In the genomic region with DNA sequence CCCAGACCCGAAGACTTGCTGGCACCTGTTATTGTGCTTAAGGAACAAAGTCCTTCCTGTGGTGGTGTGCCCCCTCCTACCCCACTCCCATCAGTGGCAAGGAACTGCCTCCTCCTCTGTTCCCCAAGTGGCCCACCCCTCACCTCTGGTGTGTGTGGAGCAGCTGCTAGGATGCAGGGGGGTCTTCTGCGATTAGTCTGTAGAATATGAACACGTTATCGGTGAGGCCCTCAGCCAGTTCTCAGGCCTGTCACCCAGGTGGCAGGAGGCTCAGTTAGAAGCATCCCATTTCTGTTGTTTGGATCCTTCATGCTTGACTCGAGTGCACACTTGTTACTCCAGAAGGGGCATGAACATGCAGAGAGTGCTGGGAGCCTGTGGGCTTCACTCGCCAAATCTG, we compare ENCODE assay signal across 26 cellular contexts. TPM values are rescaled to one million over a fixed set of nuclear protein-coding genes. Genes with fewer than 3 reads are reported as not detected.
DNase-seq lines count a peak whose midpoint lies in the region; ATAC-seq and TF ChIP-seq lines count a peak whose summit lies in the region.
"Had no signal": no experiment of that assay in that cellular context is flagged by ENCODE, and none has a peak within 500 bp of the region (broad histone marks: within the 10 kb centered on the region; RNA-seq: fewer than 3 reads in every experiment).

No MANE protein-coding gene starts in this region.

- H3K27ac ChIP-seq in CD4-positive, alpha-beta T cell (ENCODE audit: low read depth, low read length) = no peak overlapping the region
- H3K27ac ChIP-seq in spleen = no peak overlapping the region
- no peak overlapping the region for H3K27ac ChIP-seq in RWPE1
- H3K27ac ChIP-seq: Peyer's patch, SJSA1 had no signal

- intact Hi-C loops in activated naive CD4-positive, alpha-beta T cell treated with anti-CD3 and anti-CD28 coated beads for 36 hours (cut with micrococcal nuclease) = no loop called here
- intact Hi-C loops in CD4-positive, alpha-beta T cell (cut with DNase I, micrococcal nuclease) = loop anchor here in 1 of 2 experiments (5.0 kb wide), 1 partner anchor 40 kb away; no protein-coding TSS in a partner anchor
- intact Hi-C loops in spleen (cut with DNase I; ENCODE audit: low total_unique reads) = no loop called here

- TF ChIP-seq POLR2A in spleen (IDR thresholded peaks at IDR 0.05) = no peak

- no peaks in the 10 kb centered on the region for H3K9me3 ChIP-seq in CD4-positive, alpha-beta T cell (ENCODE audit: control insufficient read depth, low read length)
- H3K9me3 ChIP-seq in spleen = no peaks in the 10 kb centered on the region
- H3K9me3 ChIP-seq: BE2C, Peyer's patch, SJSA1 had no signal

- no peaks in the 10 kb centered on the region for H3K9me3 Mint-ChIP-seq in activated naive CD4-positive, alpha-beta T cell treated with anti-CD3 and anti-CD28 coated beads, Interleukin-2, amount 10 ng/mL, durations not matched to agents 7 days and 5 days
- peaks cover 1% of the 10 kb centered on the region for H3K9me3 Mint-ChIP-seq in activated naive CD4-positive, alpha-beta T cell treated with anti-CD3 and anti-CD28 coated beads for 36 hours
- H3K9me3 Mint-ChIP-seq in CD4-positive, alpha-beta T cell = no peaks in the 10 kb centered on the region
- H3K9me3 Mint-ChIP-seq in central memory CD8-positive, alpha-beta T cell = no peaks in the 10 kb centered on the region
- H3K9me3 Mint-ChIP-seq: CD8-positive, alpha-beta memory T cell; GM23338; IgD-negative memory B cell had no signal

- TF ChIP-seq CTCF in CD4-positive, alpha-beta T cell (IDR thresholded peaks at IDR 0.05) = no peak
- TF ChIP-seq CTCF in spleen (IDR thresholded peaks at IDR 0.05 in 8 of 11, conservative IDR thresholded peaks at IDR 0.05 in 3 of 11) (no peak), RWPE1 (conservative IDR thresholded peaks at IDR 0.05; ENCODE audit: low read depth) (no peak)

- ATAC-seq in CD4-positive, alpha-beta T cell (ENCODE audit: poor library complexity) = no peak
- no peak for ATAC-seq in central memory CD8-positive, alpha-beta T cell (replicated peaks; ENCODE audit: extremely low read depth, poor library complexity, severe bottlenecking)
- ATAC-seq in HG03469 (IDR thresholded peaks at IDR 0.05; ENCODE audit: unreplicated experiment) = no peak
- ATAC-seq: GM23338, Right ventricle myocardium inferior had no signal

- peaks cover 35% of the 10 kb centered on the region for H3K4me1 Mint-ChIP-seq in activated naive CD4-positive, alpha-beta T cell treated with anti-CD3 and anti-CD28 coated beads, Interleukin-2, amount 10 ng/mL, durations not matched to agents 7 days and 5 days
- peaks cover 36% of the 10 kb centered on the region for H3K4me1 Mint-ChIP-seq in activated naive CD4-positive, alpha-beta T cell treated with anti-CD3 and anti-CD28 coated beads for 36 hours (ENCODE audit: low read depth)
- peaks cover 41% of the 10 kb centered on the region for H3K4me1 Mint-ChIP-seq in CD4-positive, alpha-beta T cell (ENCODE audit: low read depth)
- no peaks in the 10 kb centered on the region for H3K4me1 Mint-ChIP-seq in central memory CD8-positive, alpha-beta T cell

- no peak overlapping the region for H3K4me3 Mint-ChIP-seq in activated naive CD4-positive, alpha-beta T cell treated with anti-CD3 and anti-CD28 coated beads, Interleukin-2, amount 10 ng/mL, durations not matched to agents 7 days and 5 days
- H3K4me3 Mint-ChIP-seq in activated naive CD4-positive, alpha-beta T cell treated with anti-CD3 and anti-CD28 coated beads for 36 hours = no peak overlapping the region
- no peak overlapping the region for H3K4me3 Mint-ChIP-seq in CD4-positive, alpha-beta T cell
- no peak overlapping the region for H3K4me3 Mint-ChIP-seq in central memory CD8-positive, alpha-beta T cell
- H3K4me3 Mint-ChIP-seq: CD8-positive, alpha-beta memory T cell; GM23338 had no signal

- POLR2A ChIA-PET in CD4-positive, alpha-beta T cell (lab: Charles Lee) = no interaction called here
- POLR2A ChIA-PET in RWPE1 (lab: Yijun Ruan, JAX; ENCODE audit: low non-redundant PET) = no interaction called here

- H3K27me3 Mint-ChIP-seq in activated naive CD4-positive, alpha-beta T cell treated with anti-CD3 and anti-CD28 coated beads, Interleukin-2, amount 10 ng/mL, durations not matched to agents 7 days and 5 days = no peaks in the 10 kb centered on the region
- H3K27me3 Mint-ChIP-seq in activated naive CD4-positive, alpha-beta T cell treated with anti-CD3 and anti-CD28 coated beads for 36 hours (ENCODE audit: low read depth) = no peaks in the 10 kb centered on the region
- H3K27me3 Mint-ChIP-seq in CD4-positive, alpha-beta T cell = no peaks in the 10 kb centered on the region
- no peaks in the 10 kb centered on the region for H3K27me3 Mint-ChIP-seq in central memory CD8-positive, alpha-beta T cell
- H3K27me3 Mint-ChIP-seq: CD8-positive, alpha-beta memory T cell; IgD-negative memory B cell had no signal

- no peaks in the 10 kb centered on the region for H3K27me3 ChIP-seq in CD4-positive, alpha-beta T cell (ENCODE audit: control insufficient read depth, insufficient read depth, low read length)
- no peaks in the 10 kb centered on the region for H3K27me3 ChIP-seq in spleen (replicated peaks in 1 of 7)
- H3K27me3 ChIP-seq: BE2C, Peyer's patch, SJSA1 had no signal

- H3K27ac Mint-ChIP-seq in activated naive CD4-positive, alpha-beta T cell treated with anti-CD3 and anti-CD28 coated beads, Interleukin-2, amount 10 ng/mL, durations not matched to agents 7 days and 5 days = peak overlapping the region; percentile 58
- no peak overlapping the region for H3K27ac Mint-ChIP-seq in activated naive CD4-positive, alpha-beta T cell treated with anti-CD3 and anti-CD28 coated beads for 36 hours
- H3K27ac Mint-ChIP-seq in CD4-positive, alpha-beta T cell = peak overlapping the region; percentile 20
- H3K27ac Mint-ChIP-seq in central memory CD8-positive, alpha-beta T cell (ENCODE audit: low read depth) = peak overlapping the region; percentile 19
- H3K27ac Mint-ChIP-seq: GM23338 had no signal

- peaks cover 0 to 10% (median 0%) of the 10 kb centered on the region in 6 donors for H3K36me3 ChIP-seq in spleen
- H3K36me3 ChIP-seq: BE2C, Peyer's patch, SJSA1 had no signal

- 87 to 93% (median 90%) methylated on average over 6 of the region's 6 CpGs for WGBS in spleen, 5 donors

- peaks cover 0 to 11% (median 0%) of the 10 kb centered on the region in 6 donors for H3K4me1 ChIP-seq in spleen
- H3K4me1 ChIP-seq: BE2C, SJSA1 had no signal

- peaks cover 52% of the 10 kb centered on the region for H3K36me3 Mint-ChIP-seq in activated naive CD4-positive, alpha-beta T cell treated with anti-CD3 and anti-CD28 coated beads, Interleukin-2, amount 10 ng/mL, durations not matched to agents 7 days and 5 days
- H3K36me3 Mint-ChIP-seq in activated naive CD4-positive, alpha-beta T cell treated with anti-CD3 and anti-CD28 coated beads for 36 hours (ENCODE audit: low read depth) = peaks cover 56% of the 10 kb centered on the region
- H3K36me3 Mint-ChIP-seq in CD4-positive, alpha-beta T cell (ENCODE audit: low read depth) = peaks cover 61% of the 10 kb centered on the region
- H3K36me3 Mint-ChIP-seq in central memory CD8-positive, alpha-beta T cell (ENCODE audit: insufficient read depth) = peaks cover 42% of the 10 kb centered on the region

- H3K4me3 ChIP-seq in spleen = no peak overlapping the region
- H3K4me3 ChIP-seq: GM23338, Peyer's patch, SJSA1 had no signal

- CTCF ChIA-PET in activated naive CD4-positive, alpha-beta T cell treated with anti-CD3 and anti-CD28 coated beads, Interleukin-2, amount 10 ng/mL, durations not matched to agents 7 days and 5 days (lab: Charles Lee) = no interaction called here
- CTCF ChIA-PET in activated naive CD4-positive, alpha-beta T cell treated with anti-CD3 and anti-CD28 coated beads for 36 hours (lab: Charles Lee) = interaction anchor here (1.4 kb wide), 1 partner anchor 43 kb away, joined by 3 read pairs; no protein-coding TSS in a partner anchor
- CTCF ChIA-PET in CD4-positive, alpha-beta T cell (lab: Charles Lee) = no interaction called here
- CTCF ChIA-PET in RWPE1 (lab: Yijun Ruan, JAX) = interaction anchor here (0.5 kb wide), 1 partner anchor 70 kb away, joined by 6 read pairs; no protein-coding TSS in a partner anchor

- no peak for DNase-seq in activated naive CD4-positive, alpha-beta T cell treated with anti-CD3 and anti-CD28 coated beads, Interleukin-2, amount 10 ng/mL, durations not matched to agents 7 days and 5 days
- DNase-seq in activated naive CD4-positive, alpha-beta T cell treated with anti-CD3 and anti-CD28 coated beads for 36 hours = no peak
- DNase-seq in CD4-positive, alpha-beta T cell = no peak
- no peak for DNase-seq in central memory CD8-positive, alpha-beta T cell (ENCODE audit: low spot score in 2 of 2)
- peak; percentile 45 for DNase-seq in spleen
- no peak for DNase-seq in RWPE1 (ENCODE audit: low spot score)
- DNase-seq: BE2C; Calu3; CD8-positive, alpha-beta memory T cell; DMS153; GDM1; HCEC 1CT; MV-4-11; NCI-H1694; NCI-H2081; NCI-H2171; NCI-H345; NCI-H524; NCI-H774; NK-92 treated with Interleukin-12 subunit alpha and Interleukin-12 subunit beta, amount 100 ng/mL, for 24 hours had no signal

RNA-seq across cellular contexts. Expression of a gene that starts 39.3 kb away (rescaled TPM):
- 10 to 100 TPM; 41.3 to 45.7 TPM for total RNA-seq in activated naive CD4-positive, alpha-beta T cell treated with anti-CD3 and anti-CD28 coated beads for 36 hours
- total RNA-seq in CD4-positive, alpha-beta T cell = 10 to 100 TPM; 49.7 to 53.8 TPM
- 10 to 100 TPM; 25.7 to 69.8 (median 58.4) TPM for total RNA-seq in spleen
- polyA plus RNA-seq in spleen = 10 to 100 TPM; 14.8 to 40.1 (median 16.9) TPM

Comparison
In these comparisons a context has a peak if more than half of its experiments do, and no peak if none do; other contexts are left out.
1. CTCF ChIA-PET loops: an anchor here in activated naive CD4-positive, alpha-beta T cell treated with anti-CD3 and anti-CD28 coated beads for 36 hours (1.4 kb wide) and RWPE1 (0.5 kb wide); none called in activated naive CD4-positive, alpha-beta T cell treated with anti-CD3 and anti-CD28 coated beads, Interleukin-2, amount 10 ng/mL, durations not matched to agents 7 days and 5 days and CD4-positive, alpha-beta T cell.